Comparison of ENCODE assay signal across 8 cellular contexts in the genomic region with DNA sequence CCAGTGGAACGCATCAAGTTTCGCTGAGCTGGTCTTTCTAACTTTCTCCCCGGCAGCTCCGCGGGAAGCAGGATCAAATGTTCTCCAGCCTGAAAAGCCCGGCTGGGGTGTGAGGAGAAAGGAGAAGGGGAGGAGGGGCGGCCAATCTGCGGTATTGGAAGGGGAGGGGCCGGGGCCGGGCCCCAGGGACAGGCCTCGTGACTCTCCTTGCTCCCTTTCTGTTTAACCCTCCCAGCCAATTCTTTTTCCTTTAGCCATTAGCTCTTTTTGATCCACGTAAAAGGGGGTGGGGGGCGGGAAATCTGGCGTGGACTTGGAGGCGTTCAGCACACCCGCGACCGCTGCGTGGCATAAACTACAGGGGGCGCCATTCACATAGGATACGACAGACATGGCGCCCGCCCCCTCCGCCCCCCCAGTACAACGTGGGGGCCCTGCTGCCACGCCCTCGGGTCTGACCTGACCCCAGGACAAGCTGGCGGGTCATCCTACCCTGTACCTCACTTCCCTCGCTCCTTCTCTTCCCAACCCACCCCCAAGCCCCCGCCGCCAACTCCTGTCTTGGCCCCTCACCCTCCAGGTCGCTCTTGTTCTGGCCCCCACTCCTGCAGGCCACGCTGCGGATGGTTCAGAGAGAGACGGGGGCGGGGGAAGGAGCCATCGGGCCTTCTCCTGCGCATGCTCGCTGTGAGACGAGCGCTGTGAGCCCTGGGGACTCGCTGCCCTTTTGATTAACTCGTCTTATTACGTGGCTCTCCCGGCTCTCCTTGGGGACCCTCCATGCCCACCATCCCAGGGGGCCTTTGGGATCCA. TPM values are rescaled to one million over a fixed set of nuclear protein-coding genes. Genes with fewer than 3 reads are reported as not detected.
DNase-seq lines count a peak whose midpoint lies in the region; ATAC-seq, FAIRE-seq and TF ChIP-seq lines count a peak whose summit lies in the region.

No MANE protein-coding gene starts in this region.

- WGBS in small intestine, 3 donors, result 2 to 7% (median 5%) methylated on average over 42 to 45 of the region's 45 CpGs

- H3K9me3 ChIP-seq in small intestine (ENCODE audit: control insufficient read depth, low read depth), result no peaks in the 10 kb centered on the region

- peak overlapping the region; percentile 77 to 90 (median 84) for H3K4me3 Mint-ChIP-seq in immature natural killer cell

- peak; percentile 54 for ATAC-seq in GM18505 (IDR thresholded peaks at IDR 0.05; ENCODE audit: unreplicated experiment)

- peaks cover 4 to 7% (median 4%) of the 10 kb centered on the region in 3 donors for H3K27me3 Mint-ChIP-seq in immature natural killer cell (ENCODE audit: low read depth in 3 of 3)

- H3K27ac ChIP-seq in small intestine (ENCODE audit: low read depth in 1 of 2, low read length in 1 of 2), result peak overlapping the region; percentile 34 to 44

- H3K36me3 Mint-ChIP-seq in immature natural killer cell, result no peaks in the 10 kb centered on the region

- TF ChIP-seq RAD21 in Ishikawa (IDR thresholded peaks at IDR 0.05; ENCODE audit: low read depth), result peak; percentile 51; the same call in 1 of the 2 replicates

- H3K36me3 ChIP-seq in bronchial epithelial cell (ENCODE audit: control insufficient read depth, insufficient read depth, low read length), result no peaks in the 10 kb centered on the region
- no peaks in the 10 kb centered on the region for H3K36me3 ChIP-seq in small intestine (ENCODE audit: control insufficient read depth in 2 of 2, insufficient read depth in 2 of 2, low read length in 2 of 2)

- no peak for FAIRE-seq in bronchial epithelial cell (lab: Jason Lieb, UNC)
- FAIRE-seq in small intestine (lab: Jason Lieb, UNC), result no peak

- H3K4me3 ChIP-seq in WI38 (ENCODE audit: low read depth, low read length) (peak overlapping the region; percentile 53), bronchial epithelial cell (ENCODE audit: low read depth, low read length) (peak overlapping the region; percentile 29), small intestine (ENCODE audit: low read depth in 1 of 2, low read length in 2 of 2) (peak overlapping the region; percentile 38)

- peak; percentile 52 for DNase-seq in bronchial epithelial cell (ENCODE audit: low read depth)
- DNase-seq in immature natural killer cell, result peak; percentile 57 to 83 (median 65)
- peak; percentile 44 for DNase-seq in small intestine
- DNase-seq in NCI-H446 (lab: John Stamatoyannopoulos, UW), result no peak
- DNase-seq in HuH-7 (ENCODE audit: low spot score), result no peak

- peaks cover 13 to 18% of the 10 kb centered on the region in 2 donors for H3K4me1 Mint-ChIP-seq in immature natural killer cell

- no peaks in the 10 kb centered on the region for H3K4me1 ChIP-seq in small intestine (ENCODE audit: control insufficient read depth in 2 of 2, insufficient read depth in 1 of 2, low read depth in 1 of 2, low read length in 1 of 2)

- H3K27me3 ChIP-seq in bronchial epithelial cell (ENCODE audit: control insufficient read depth, insufficient read depth, low read length), result no peaks in the 10 kb centered on the region
- no peaks in the 10 kb centered on the region for H3K27me3 ChIP-seq in small intestine (ENCODE audit: control insufficient read depth in 2 of 2, insufficient read depth in 2 of 2, low read length in 2 of 2)

- H3K27ac Mint-ChIP-seq in immature natural killer cell, result peak overlapping the region in 4 of 6 donors; percentile 29 to 84 (median 66)

- peaks cover 0 to 6% (median 0%) of the 10 kb centered on the region in 6 donors for H3K9me3 Mint-ChIP-seq in immature natural killer cell

- TF ChIP-seq CTCF in WI38 (IDR thresholded peaks at IDR 0.05; ENCODE audit: low read depth, low read length), result peak; percentile 76
- TF ChIP-seq CTCF in bronchial epithelial cell (IDR thresholded peaks at IDR 0.05; ENCODE audit: insufficient read depth, low read length, severe bottlenecking), result peak; percentile 61

- no peak for TF ChIP-seq POLR2A in GM18505 (IDR thresholded peaks at IDR 0.05; ENCODE audit: borderline replicate concordance, extremely low read depth, insufficient read depth, insufficient read length)

- TF ChIP-seq EP300 in Ishikawa (IDR thresholded peaks at IDR 0.05; ENCODE audit: borderline replicate concordance), result no peak

TF ChIP-seq in Ishikawa, 13 proteins besides CTCF, POLR2A, EP300 and RAD21:
- TF ChIP-seq CEBPB (IDR thresholded peaks at IDR 0.05), result no peak
- TF ChIP-seq, protein P1, sequence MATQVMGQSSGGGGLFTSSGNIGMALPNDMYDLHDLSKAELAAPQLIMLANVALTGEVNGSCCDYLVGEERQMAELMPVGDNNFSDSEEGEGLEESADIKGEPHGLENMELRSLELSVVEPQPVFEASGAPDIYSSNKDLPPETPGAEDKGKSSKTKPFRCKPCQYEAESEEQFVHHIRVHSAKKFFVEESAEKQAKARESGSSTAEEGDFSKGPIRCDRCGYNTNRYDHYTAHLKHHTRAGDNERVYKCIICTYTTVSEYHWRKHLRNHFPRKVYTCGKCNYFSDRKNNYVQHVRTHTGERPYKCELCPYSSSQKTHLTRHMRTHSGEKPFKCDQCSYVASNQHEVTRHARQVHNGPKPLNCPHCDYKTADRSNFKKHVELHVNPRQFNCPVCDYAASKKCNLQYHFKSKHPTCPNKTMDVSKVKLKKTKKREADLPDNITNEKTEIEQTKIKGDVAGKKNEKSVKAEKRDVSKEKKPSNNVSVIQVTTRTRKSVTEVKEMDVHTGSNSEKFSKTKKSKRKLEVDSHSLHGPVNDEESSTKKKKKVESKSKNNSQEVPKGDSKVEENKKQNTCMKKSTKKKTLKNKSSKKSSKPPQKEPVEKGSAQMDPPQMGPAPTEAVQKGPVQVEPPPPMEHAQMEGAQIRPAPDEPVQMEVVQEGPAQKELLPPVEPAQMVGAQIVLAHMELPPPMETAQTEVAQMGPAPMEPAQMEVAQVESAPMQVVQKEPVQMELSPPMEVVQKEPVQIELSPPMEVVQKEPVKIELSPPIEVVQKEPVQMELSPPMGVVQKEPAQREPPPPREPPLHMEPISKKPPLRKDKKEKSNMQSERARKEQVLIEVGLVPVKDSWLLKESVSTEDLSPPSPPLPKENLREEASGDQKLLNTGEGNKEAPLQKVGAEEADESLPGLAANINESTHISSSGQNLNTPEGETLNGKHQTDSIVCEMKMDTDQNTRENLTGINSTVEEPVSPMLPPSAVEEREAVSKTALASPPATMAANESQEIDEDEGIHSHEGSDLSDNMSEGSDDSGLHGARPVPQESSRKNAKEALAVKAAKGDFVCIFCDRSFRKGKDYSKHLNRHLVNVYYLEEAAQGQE (IDR thresholded peaks at IDR 0.05; ENCODE audit: low read depth), result no peak
- TF ChIP-seq TAF1 (IDR thresholded peaks at IDR 0.05; ENCODE audit: low read depth), result no peak
- no peak for TF ChIP-seq FOXM1 (IDR thresholded peaks at IDR 0.05; ENCODE audit: borderline replicate concordance, low read depth)
- TF ChIP-seq, protein P2, sequence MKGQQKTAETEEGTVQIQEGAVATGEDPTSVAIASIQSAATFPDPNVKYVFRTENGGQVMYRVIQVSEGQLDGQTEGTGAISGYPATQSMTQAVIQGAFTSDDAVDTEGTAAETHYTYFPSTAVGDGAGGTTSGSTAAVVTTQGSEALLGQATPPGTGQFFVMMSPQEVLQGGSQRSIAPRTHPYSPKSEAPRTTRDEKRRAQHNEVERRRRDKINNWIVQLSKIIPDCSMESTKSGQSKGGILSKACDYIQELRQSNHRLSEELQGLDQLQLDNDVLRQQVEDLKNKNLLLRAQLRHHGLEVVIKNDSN (IDR thresholded peaks at IDR 0.05), result peak; percentile 14; the same call in 1 of the 2 replicates
- no peak for TF ChIP-seq CREB1 (IDR thresholded peaks at IDR 0.05; ENCODE audit: low read depth)

RNA-seq across cellular contexts. Expression of a gene that starts 7.8 kb away (rescaled TPM):
- total RNA-seq in bronchial epithelial cell, result 0.26 TPM in 2 replicates
- polyA plus RNA-seq in immature natural killer cell, result 1 to 10 TPM in 1 of 3 donors, under 1 TPM in 1, not detected in 1; 0.72 to 2.4 TPM
- polyA plus RNA-seq in small intestine, result 1 to 10 TPM in 2 of 3 donors, not detected in 1; 1.1 to 1.7 TPM

Comparison
In these comparisons a context has a peak if more than half of its experiments do, and no peak if none do; other contexts are left out.
1. DNase-seq: peak in bronchial epithelial cell (single experiment), immature natural killer cell (3 of 3) and small intestine (single experiment); none in NCI-H446 (0 of 2) and HuH-7 (single experiment).
2. Peak in every context shown above with its lines, with median percentiles within 50 percentile points of each other: H3K4me3 ChIP-seq.